10 cellular contexts compared by ENCODE assay signal in the genomic region with DNA sequence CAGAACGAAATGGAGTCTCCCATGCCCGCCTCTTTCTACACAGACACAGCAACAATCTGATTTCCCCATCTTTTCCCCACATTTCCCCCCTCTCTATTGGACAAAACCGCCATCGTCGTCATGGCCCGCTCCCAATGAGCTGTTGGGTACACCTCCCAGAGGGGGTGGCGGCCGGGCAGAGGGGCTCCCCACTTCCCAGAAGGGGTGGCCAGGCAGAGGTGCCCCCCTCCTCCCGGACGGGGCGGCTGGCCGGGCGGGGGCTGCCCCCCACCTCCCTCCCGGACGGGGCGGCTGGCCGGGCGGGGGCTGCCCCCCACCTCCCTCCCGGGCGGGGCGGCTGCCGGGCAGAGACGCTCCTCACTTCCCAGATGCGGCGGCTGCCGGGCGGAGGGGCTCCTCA. TPM values are rescaled to one million over a fixed set of nuclear protein-coding genes. Genes with fewer than 3 reads are reported as not detected.
DNase-seq lines count a peak whose midpoint lies in the region; FAIRE-seq and TF ChIP-seq lines count a peak whose summit lies in the region.
"Not testable (repeated sequence)": the region's sequence is repeated elsewhere in the genome, so short reads cannot be mapped to it uniquely, and the experiment has no call there.
"Had no signal": no experiment of that assay in that cellular context is flagged by ENCODE, and none has a peak within 500 bp of the region (broad histone marks: within the 10 kb centered on the region; RNA-seq: fewer than 3 reads in every experiment).

No MANE protein-coding gene starts in this region.

- H3K79me1 ChIP-seq in H1 (ENCODE audit: low read depth, low read length); mesenchymal stem cell (replicated peaks; ENCODE audit: low read length, poor library complexity, severe bottlenecking): not testable (repeated sequence)

- 87% methylated on average over 2 of the region's 27 CpGs; no CpG with 5 or more reads in 1 of the 2 experiments for WGBS in H1 (ENCODE audit: extremely low coverage in 1 of 2, insufficient coverage in 1 of 2, insufficient read length in 1 of 2, insufficient replicate concordance in 2 of 2, low coverage in 1 of 2, low lambda C conversion rate in 2 of 2, missing lambda C conversion rate in 1 of 2), 2 experiments
- WGBS in mesenchymal stem cell = 97% methylated on average over 10 of the region's 27 CpGs

- not testable (repeated sequence) for FAIRE-seq in H1 (lab: Jason Lieb, UNC)

- peak overlapping the region; percentile 14; the same call in 1 of the 2 replicates for H4K8ac ChIP-seq in H1 (ENCODE audit: extremely low read depth, insufficient read depth, low read length)
- not testable (repeated sequence) for H4K8ac ChIP-seq in mesenchymal stem cell (ENCODE audit: low read length)

- H2BK5ac ChIP-seq in H1 (ENCODE audit: low read depth, low read length); mesenchymal stem cell (ENCODE audit: low read depth, low read length, poor library complexity, severe bottlenecking): not testable (repeated sequence)

- H4K91ac ChIP-seq in H1 (replicated peaks; ENCODE audit: insufficient read length, low read length) = not testable (repeated sequence)
- H4K91ac ChIP-seq in mesenchymal stem cell (ENCODE audit: low read length) = peak overlapping the region; percentile 39

- H3K4ac ChIP-seq in H1 (replicated peaks; ENCODE audit: insufficient read length, low read depth, low read length); mesenchymal stem cell (ENCODE audit: low read depth in 1 of 2, low read length in 2 of 2): not testable (repeated sequence)

- H2BK15ac ChIP-seq in H1 (ENCODE audit: low read length); mesenchymal stem cell (ENCODE audit: low read depth, poor library complexity, severe bottlenecking): not testable (repeated sequence)

- H3K36me3 ChIP-seq in H1 (ENCODE audit: control insufficient read depth in 2 of 4, insufficient read depth in 4 of 4, low read length in 3 of 4); mesenchymal stem cell (ENCODE audit: control insufficient read depth in 1 of 2, insufficient read depth in 2 of 2, low read depth in 1 of 2, low read length in 2 of 2): not testable (repeated sequence)

- TF ChIP-seq POLR2A in H1 (IDR thresholded peaks at IDR 0.05; ENCODE audit: control extremely low read depth in 1 of 2, low read depth in 2 of 2, low read length in 2 of 2) = not testable (repeated sequence)

- POLR2A ChIA-PET in H1 (lab: Charles Lee; ENCODE audit: partially characterized antibody) = not testable (repeated sequence)

- not testable (repeated sequence) for H2BK20ac ChIP-seq in H1 (ENCODE audit: low read length)

- CTCF ChIA-PET in H1 (lab: Charles Lee; ENCODE audit: partially characterized antibody) = not testable (repeated sequence)

- H3K9me3 ChIP-seq in H1 (ENCODE audit: insufficient read depth in 2 of 2, low read depth in 1 of 2, low read length in 1 of 2); mesenchymal stem cell (ENCODE audit: control insufficient read depth, low read length): not testable (repeated sequence)

- H3K9me3 Mint-ChIP-seq in glutamatergic neuron (ENCODE audit: unreplicated experiment) = not testable (repeated sequence)

- H2BK120ac ChIP-seq in H1 (replicated peaks; ENCODE audit: low read depth, low read length); mesenchymal stem cell (ENCODE audit: low read depth, low read length): not testable (repeated sequence)

- H2AFZ ChIP-seq in H1 (ENCODE audit: low read length); mesenchymal stem cell (ENCODE audit: low read depth, low read length): not testable (repeated sequence)

- H3K4me1 Mint-ChIP-seq in glutamatergic neuron (ENCODE audit: low read depth, unreplicated experiment) = not testable (repeated sequence)

- not testable (repeated sequence) for H3K9ac ChIP-seq in H1 (replicated peaks in 1 of 4; ENCODE audit: extremely low read depth in 1 of 4, low read depth in 3 of 4, low read length in 3 of 4); mesenchymal stem cell (ENCODE audit: low read length)

- not testable (repeated sequence) for H3K18ac ChIP-seq in H1 (ENCODE audit: extremely low read depth, low read length); mesenchymal stem cell (ENCODE audit: low read depth in 1 of 2, low read length in 2 of 2)

- TF ChIP-seq CTCF in H1 (IDR thresholded peaks at IDR 0.05; ENCODE audit: control extremely low read depth in 1 of 3, insufficient read depth in 1 of 3, low read depth in 1 of 3, low read length in 3 of 3); glutamatergic neuron (IDR thresholded peaks at IDR 0.05; ENCODE audit: partially characterized antibody, unreplicated experiment): not testable (repeated sequence)

- H2AK5ac ChIP-seq in H1 (ENCODE audit: low read depth, low read length); mesenchymal stem cell (ENCODE audit: low read length, severe bottlenecking): not testable (repeated sequence)

- not testable (repeated sequence) for H3K23me2 ChIP-seq in H1 (ENCODE audit: low read depth, low read length)

- H3K27ac ChIP-seq in H1 (ENCODE audit: low read depth, low read length); mesenchymal stem cell (ENCODE audit: low read length, poor library complexity, severe bottlenecking): not testable (repeated sequence)

- not testable (repeated sequence) for H3K27me3 ChIP-seq in H1 (replicated peaks in 1 of 4; ENCODE audit: control insufficient read depth in 3 of 4, extremely low read depth in 1 of 4, insufficient read depth in 3 of 4, low read length in 3 of 4); mesenchymal stem cell (ENCODE audit: control insufficient read depth in 1 of 2, insufficient read depth in 1 of 2, low read length in 2 of 2)

- not testable (repeated sequence) for H3K4me3 ChIP-seq in H1 (ENCODE audit: extremely low read depth in 1 of 4, insufficient read depth in 2 of 4, low read depth in 3 of 4, low read length in 4 of 4); mesenchymal stem cell (ENCODE audit: insufficient read depth in 1 of 2, low read depth in 1 of 2, low read length in 2 of 2)

- H3K4me2 ChIP-seq in H1 (ENCODE audit: insufficient read depth in 1 of 2, low read depth in 2 of 2, low read length in 2 of 2); mesenchymal stem cell (ENCODE audit: low read length, poor library complexity, severe bottlenecking): not testable (repeated sequence)

- H3K4me3 Mint-ChIP-seq in glutamatergic neuron (ENCODE audit: unreplicated experiment) = not testable (repeated sequence)

- not testable (repeated sequence) for TF ChIP-seq RAD21 in H1 (IDR thresholded peaks at IDR 0.05 in 1 of 2, conservative IDR thresholded peaks at IDR 0.05 in 1 of 2; ENCODE audit: low read depth in 2 of 2, low read length in 2 of 2)

- H3K14ac ChIP-seq in H1 (ENCODE audit: insufficient read length); mesenchymal stem cell (ENCODE audit: low read length in 2 of 2): not testable (repeated sequence)

- not testable (repeated sequence) for H3K23ac ChIP-seq in H1 (ENCODE audit: insufficient read length); mesenchymal stem cell (ENCODE audit: low read length in 2 of 2)

- not testable (repeated sequence) for H4K20me1 ChIP-seq in H1 (replicated peaks in 1 of 2; ENCODE audit: control insufficient read depth in 1 of 2, insufficient read depth in 2 of 2, low read length in 2 of 2)

- not testable (repeated sequence) for H3K27me3 Mint-ChIP-seq in glutamatergic neuron (ENCODE audit: unreplicated experiment)

- not testable (repeated sequence) for H3K36me3 Mint-ChIP-seq in glutamatergic neuron (ENCODE audit: unreplicated experiment)

- not testable (repeated sequence) for H2BK12ac ChIP-seq in H1 (ENCODE audit: low read depth, low read length); mesenchymal stem cell (ENCODE audit: low read length in 2 of 2)

- peak; percentile 37 for DNase-seq in activated CD8-positive, alpha-beta memory T cell treated with anti-CD3 and anti-CD28 coated beads for 24 hours
- DNase-seq in H1 (ENCODE audit: low read depth in 1 of 2, low spot score in 2 of 2); glutamatergic neuron; mesenchymal stem cell: not testable (repeated sequence)

- H4K5ac ChIP-seq in H1 (ENCODE audit: insufficient read length, low read depth, low read length) = not testable (repeated sequence)

- H3K27ac Mint-ChIP-seq in glutamatergic neuron (ENCODE audit: unreplicated experiment) = peak overlapping the region; percentile 77

- not testable (repeated sequence) for TF ChIP-seq EP300 in H1 (IDR thresholded peaks at IDR 0.05; ENCODE audit: borderline replicate concordance in 1 of 2, low read depth in 2 of 2, low read length in 2 of 2)

- H3K56ac ChIP-seq in H1 (replicated peaks; ENCODE audit: insufficient read length, low read depth, low read length) = not testable (repeated sequence)

- H3K79me2 ChIP-seq in H1 (ENCODE audit: control insufficient read depth in 1 of 2, insufficient read depth in 2 of 2, low read length in 2 of 2) = not testable (repeated sequence)

- not testable (repeated sequence) for H3K4me1 ChIP-seq in H1 (replicated peaks in 1 of 4; ENCODE audit: control insufficient read depth in 3 of 4, insufficient read depth in 4 of 4, low read length in 3 of 4); mesenchymal stem cell (ENCODE audit: control insufficient read depth, insufficient read depth, low read depth, low read length)

RNA-seq across cellular contexts. Expression of gene SMKR1, which starts 26.4 kb away (rescaled TPM):
- 0.39 and 1.2 TPM in 2 replicates for total RNA-seq in H1 (2021; fragmentation: NEBNext Ultra II Directional; extraction: Animal tissue kit (Norgen Biotek cat#: 25700))
- 0.31 and 1.6 TPM in 2 replicates for polyA plus RNA-seq in H1 (2011; rRNA removed)
- polyA plus RNA-seq in H1 (2011; cell fraction: cytosol; rRNA removed) = 0.92 TPM
- not detected for polyA plus RNA-seq in H1 (2011; cell fraction: nucleus; rRNA removed)
- 0.71 to 1.7 TPM (median 0.97 TPM) in 4 replicates for polyA plus RNA-seq in H1 (2012, experiment 1 of 2)
- 0.76 TPM for polyA plus RNA-seq in H1 (2012, experiment 2 of 2)
- 0.77 TPM for polyA plus RNA-seq in H1 (2013, experiment 1 of 2)
- 0.53 TPM for polyA plus RNA-seq in H1 (2013, experiment 2 of 2)
- 0.22 TPM in 1 of 2 replicates, not detected in the other for polyA minus RNA-seq in H1 (2011; rRNA and poly(A)+ RNA removed)
- polyA minus RNA-seq in H1 (2011; cell fraction: cytosol; rRNA and poly(A)+ RNA removed) = not detected
- not detected for polyA minus RNA-seq in H1 (2011; cell fraction: nucleus; rRNA and poly(A)+ RNA removed)
- total RNA-seq in glutamatergic neuron (ENCODE audit: unreplicated experiment) = 0.98 TPM
- not detected for polyA plus RNA-seq in mesenchymal stem cell (2013, experiment 1 of 2)
- polyA plus RNA-seq in mesenchymal stem cell (2013, experiment 2 of 2) = 0.07 TPM
- total RNA-seq: Caco-2; Calu3; CD4-positive, CD25-positive, alpha-beta regulatory T cell had no signal
- polyA plus RNA-seq: CD14-positive monocyte had no signal

RNA-seq across cellular contexts. Expression of gene STRIP2, which starts 41.7 kb away (rescaled TPM):
- total RNA-seq in H1 (2021; fragmentation: NEBNext Ultra II Directional; extraction: Animal tissue kit (Norgen Biotek cat#: 25700)) = 7.9 and 8.2 TPM in 2 replicates
- polyA plus RNA-seq in H1 (2011; rRNA removed) = 4.5 and 5.3 TPM in 2 replicates
- 6.3 TPM for polyA plus RNA-seq in H1 (2011; cell fraction: cytosol; rRNA removed)
- 19.9 TPM for polyA plus RNA-seq in H1 (2011; cell fraction: nucleus; rRNA removed)
- polyA plus RNA-seq in H1 (2012, experiment 1 of 2) = 5.7 to 7.7 TPM (median 7.4 TPM) in 4 replicates
- polyA plus RNA-seq in H1 (2012, experiment 2 of 2) = 1.5 TPM
- polyA plus RNA-seq in H1 (2013, experiment 1 of 2) = 4.8 TPM
- polyA plus RNA-seq in H1 (2013, experiment 2 of 2) = 3.7 TPM
- 11.9 and 12.1 TPM in 2 replicates for polyA minus RNA-seq in H1 (2011; rRNA and poly(A)+ RNA removed)
- 5.5 TPM for polyA minus RNA-seq in H1 (2011; cell fraction: cytosol; rRNA and poly(A)+ RNA removed)
- 15.2 TPM for polyA minus RNA-seq in H1 (2011; cell fraction: nucleus; rRNA and poly(A)+ RNA removed)
- 3.3 TPM for total RNA-seq in glutamatergic neuron (ENCODE audit: unreplicated experiment)
- polyA plus RNA-seq in mesenchymal stem cell (2013, experiment 1 of 2) = 0.76 TPM
- 0.93 TPM for polyA plus RNA-seq in mesenchymal stem cell (2013, experiment 2 of 2)
- polyA plus RNA-seq: CD4-positive, alpha-beta memory T cell; CD8-positive, alpha-beta memory T cell had no signal
